Comparison of ENCODE assay signal across 8 cellular contexts in the genomic region with DNA sequence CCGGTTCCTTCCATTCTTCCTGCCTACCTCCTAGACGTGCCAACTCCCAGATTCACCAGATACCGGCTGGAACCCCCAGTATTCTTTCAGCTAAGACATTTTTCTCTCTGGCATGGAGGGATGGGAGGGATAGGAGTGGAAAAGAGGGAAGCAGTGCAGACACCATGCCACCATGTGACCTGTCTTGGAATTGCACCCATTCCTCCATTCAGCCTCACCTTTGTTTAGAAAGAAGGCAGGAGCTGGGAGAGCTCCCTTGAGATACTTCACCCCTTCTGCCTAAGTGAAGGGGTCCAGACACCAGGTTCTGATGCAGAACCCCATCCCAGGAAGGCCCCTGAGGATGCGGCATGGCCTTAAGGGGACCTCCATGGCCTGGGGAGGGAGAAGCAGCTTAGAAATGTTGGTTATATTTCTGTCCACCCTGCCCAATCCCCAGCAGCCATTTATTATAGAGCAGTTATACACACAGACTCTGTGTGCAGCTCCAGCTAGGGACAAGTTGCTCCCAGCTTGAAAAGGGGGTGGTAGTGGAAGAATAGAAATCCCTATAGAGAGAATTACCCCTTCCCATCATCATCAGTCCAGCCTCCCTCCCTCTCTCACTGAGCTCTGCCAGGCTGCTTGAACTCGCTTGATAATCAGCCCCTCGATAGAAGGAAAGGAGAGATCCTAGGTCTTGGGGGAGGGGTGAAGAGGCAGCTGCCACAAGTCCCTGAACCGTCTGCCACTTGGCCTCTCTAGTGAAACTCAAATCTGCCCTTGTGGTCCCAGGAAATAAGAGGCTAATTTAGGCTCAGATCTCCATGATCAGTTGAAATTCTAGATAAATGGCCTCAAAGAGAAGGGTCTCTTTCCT. TPM values are rescaled to one million over a fixed set of nuclear protein-coding genes. Genes with fewer than 3 reads are reported as not detected.
A peak's percentile ranks its signal among the peaks of the same experiment; 100 is the strongest.
DNase-seq lines count a peak whose midpoint lies in the region; ATAC-seq lines count a peak whose summit lies in the region.
"Had no signal": no experiment of that assay in that cellular context is flagged by ENCODE, and none has a peak within 500 bp of the region (broad histone marks: within the 10 kb centered on the region; RNA-seq: fewer than 3 reads in every experiment).

No MANE protein-coding gene starts in this region.

- H3K4me3 ChIP-seq in skeletal muscle tissue (ENCODE audit: low read length in 3 of 3): peak overlapping the region; percentile 69 to 85 (median 85)

- H3K4me3 Mint-ChIP-seq in activated T-helper 1 cell treated with anti-CD3 and anti-CD28 coated beads, Interleukin-12 subunit alpha, Interleukin-12 subunit beta, Interleukin-2, Interleukin-4 antibody, amounts not matched to agents 30 ng/mL and 10 ng/mL and 1 ng/mL, durations not matched to agents 14 hours and 24 hours and 36 hours: no peak overlapping the region
- H3K4me3 Mint-ChIP-seq: activated naive CD8-positive, alpha-beta T cell had no signal

- peaks cover 17 to 44% (median 21%) of the 10 kb centered on the region in 3 donors for H3K36me3 ChIP-seq in skeletal muscle tissue (ENCODE audit: control insufficient read depth in 3 of 3, insufficient read depth in 3 of 3, low read length in 3 of 3)

- peaks cover 13% of the 10 kb centered on the region for H3K36me3 Mint-ChIP-seq in activated T-helper 1 cell treated with anti-CD3 and anti-CD28 coated beads, Interleukin-12 subunit alpha, Interleukin-12 subunit beta, Interleukin-2, Interleukin-4 antibody, amounts not matched to agents 30 ng/mL and 10 ng/mL and 1 ng/mL, durations not matched to agents 14 hours and 24 hours and 36 hours (ENCODE audit: low read depth)
- H3K36me3 Mint-ChIP-seq: activated naive CD8-positive, alpha-beta T cell had no signal

- H3K27me3 ChIP-seq in skeletal muscle tissue (ENCODE audit: control insufficient read depth in 3 of 3, insufficient read depth in 3 of 3, low read length in 3 of 3): no peaks in the 10 kb centered on the region

- H3K9ac ChIP-seq in skeletal muscle tissue (ENCODE audit: low read depth in 1 of 3, low read length in 3 of 3): peak overlapping the region; percentile 99 to 100 (median 99)

- H3K4me1 Mint-ChIP-seq in activated T-helper 1 cell treated with anti-CD3 and anti-CD28 coated beads, Interleukin-12 subunit alpha, Interleukin-12 subunit beta, Interleukin-2, Interleukin-4 antibody, amounts not matched to agents 30 ng/mL and 10 ng/mL and 1 ng/mL, durations not matched to agents 14 hours and 24 hours and 36 hours (ENCODE audit: low read depth): peaks cover 62% of the 10 kb centered on the region

- in situ Hi-C loops in G401 (cut with HindIII; ENCODE audit: low sequenced_read_pairs): no loop called here

- ATAC-seq in HG03196 (IDR thresholded peaks at IDR 0.05; ENCODE audit: unreplicated experiment): no peak

- H3K9me3 ChIP-seq in skeletal muscle tissue (ENCODE audit: control insufficient read depth in 3 of 3, low read length in 3 of 3): no peaks in the 10 kb centered on the region

- intact Hi-C loops in activated T-helper 1 cell treated with anti-CD3 and anti-CD28 coated beads, Interleukin-12 subunit alpha, Interleukin-12 subunit beta, Interleukin-2, Interleukin-4 antibody, amounts not matched to agents 30 ng/mL and 10 ng/mL and 1 ng/mL, durations not matched to agents 14 hours and 24 hours and 36 hours (cut with micrococcal nuclease): no loop called here

- no peaks in the 10 kb centered on the region for H3K27me3 Mint-ChIP-seq in activated T-helper 1 cell treated with anti-CD3 and anti-CD28 coated beads, Interleukin-12 subunit alpha, Interleukin-12 subunit beta, Interleukin-2, Interleukin-4 antibody, amounts not matched to agents 30 ng/mL and 10 ng/mL and 1 ng/mL, durations not matched to agents 14 hours and 24 hours and 36 hours (ENCODE audit: insufficient read depth)
- H3K27me3 Mint-ChIP-seq: activated naive CD8-positive, alpha-beta T cell had no signal

- H3K27ac ChIP-seq in skeletal muscle tissue (ENCODE audit: low read depth, low read length): peak overlapping the region; percentile 100

- no peaks in the 10 kb centered on the region for H3K9me3 Mint-ChIP-seq in activated T-helper 1 cell treated with anti-CD3 and anti-CD28 coated beads, Interleukin-12 subunit alpha, Interleukin-12 subunit beta, Interleukin-2, Interleukin-4 antibody, amounts not matched to agents 30 ng/mL and 10 ng/mL and 1 ng/mL, durations not matched to agents 14 hours and 24 hours and 36 hours

- peak overlapping the region; percentile 40 for H3K27ac Mint-ChIP-seq in activated T-helper 1 cell treated with anti-CD3 and anti-CD28 coated beads, Interleukin-12 subunit alpha, Interleukin-12 subunit beta, Interleukin-2, Interleukin-4 antibody, amounts not matched to agents 30 ng/mL and 10 ng/mL and 1 ng/mL, durations not matched to agents 14 hours and 24 hours and 36 hours

- H3K4me1 ChIP-seq in skeletal muscle tissue (ENCODE audit: control insufficient read depth in 3 of 3, insufficient read depth in 3 of 3, low read length in 3 of 3): peaks cover 54 to 80% (median 76%) of the 10 kb centered on the region in 3 donors

- peak; percentile 88 for DNase-seq in G401 (ENCODE audit: low spot score)
- DNase-seq in LoVo (ENCODE audit: low spot score): peak; percentile 32
- DNase-seq in activated T-helper 1 cell treated with anti-CD3 and anti-CD28 coated beads, Interleukin-12 subunit alpha, Interleukin-12 subunit beta, Interleukin-2, Interleukin-4 antibody, amounts not matched to agents 30 ng/mL and 10 ng/mL and 1 ng/mL, durations not matched to agents 14 hours and 24 hours and 36 hours (ENCODE audit: low spot score): no peak
- DNase-seq in hepatic stellate cell (ENCODE audit: low spot score): peak; percentile 75
- no peak for DNase-seq in SHP77 treated with DMSO at 0.1 percent for 48 hours (lab: John Stamatoyannopoulos, UW)

RNA-seq across cellular contexts. Expression of a gene that starts 5.1 kb away (rescaled TPM):
- total RNA-seq in G401 (2014; rRNA removed; shearing (Covaris generic)): 21.1 and 24.2 TPM in 2 replicates
- total RNA-seq in activated T-helper 1 cell treated with anti-CD3 and anti-CD28 coated beads, Interleukin-12 subunit alpha, Interleukin-12 subunit beta, Interleukin-2, Interleukin-4 antibody, amounts not matched to agents 30 ng/mL and 10 ng/mL and 1 ng/mL, durations not matched to agents 14 hours and 24 hours and 36 hours: 5.3 and 6.0 TPM in 2 replicates
- total RNA-seq in skeletal muscle tissue: 14.1 TPM

RNA-seq across cellular contexts. Expression of a gene that starts 36.6 kb away (rescaled TPM):
- not detected in 2 replicates for total RNA-seq in G401 (2014; rRNA removed; shearing (Covaris generic))
- total RNA-seq in activated T-helper 1 cell treated with anti-CD3 and anti-CD28 coated beads, Interleukin-12 subunit alpha, Interleukin-12 subunit beta, Interleukin-2, Interleukin-4 antibody, amounts not matched to agents 30 ng/mL and 10 ng/mL and 1 ng/mL, durations not matched to agents 14 hours and 24 hours and 36 hours: 0.08 and 0.12 TPM in 2 replicates
- total RNA-seq in skeletal muscle tissue: under 0.01 TPM

Comparison
In these comparisons a context has a peak if more than half of its experiments do, and no peak if none do; other contexts are left out.
1. DNase-seq: peak in G401 (single experiment), LoVo (single experiment) and hepatic stellate cell (single experiment); none in activated T-helper 1 cell treated with anti-CD3 and anti-CD28 coated beads, Interleukin-12 subunit alpha, Interleukin-12 subunit beta, Interleukin-2, Interleukin-4 antibody, amounts not matched to agents 30 ng/mL and 10 ng/mL and 1 ng/mL, durations not matched to agents 14 hours and 24 hours and 36 hours (single experiment) and SHP77 treated with DMSO at 0.1 percent for 48 hours (single experiment).